Comparison of ENCODE assay signal across 20 cellular contexts in the genomic region with DNA sequence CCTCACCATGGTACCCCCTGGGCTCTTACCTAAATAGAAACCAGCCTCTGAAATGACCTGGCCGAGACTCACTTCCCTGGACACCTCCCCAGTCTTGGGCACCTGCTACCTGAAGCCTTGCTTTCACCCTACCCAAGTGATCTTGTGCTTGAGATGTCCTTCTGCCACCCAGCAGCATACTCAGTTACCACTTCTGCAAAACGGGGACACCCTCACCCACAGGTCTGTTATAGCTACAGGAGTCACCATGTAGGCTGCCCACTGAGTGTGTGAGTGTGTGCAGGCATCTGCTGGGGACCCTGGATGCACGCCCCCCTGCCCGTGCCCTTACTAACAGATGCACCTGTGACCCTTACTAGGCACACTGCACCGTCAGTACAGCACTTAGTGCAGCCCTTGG.
"Had no signal": no experiment of that assay in that cellular context is flagged by ENCODE, and none has a peak within 500 bp of the region (broad histone marks: within the 10 kb centered on the region; RNA-seq: fewer than 3 reads in every experiment).

No MANE protein-coding gene starts in this region.

- H3K4me1 ChIP-seq: colonic mucosa had no signal

- H3K4me3 Mint-ChIP-seq: activated CD4-positive, alpha-beta memory T cell treated with anti-CD3 and anti-CD28 coated beads for 36 hours; activated CD4-positive, alpha-beta T cell treated with anti-CD3 and anti-CD28 coated beads for 36 hours; activated naive CD4-positive, alpha-beta T cell treated with anti-CD3 and anti-CD28 coated beads for 36 hours; neural progenitor cell; stimulated activated effector memory CD8-positive, alpha-beta T cell treated with anti-CD3 and anti-CD28 coated beads, Interleukin-12 subunit alpha, Interleukin-12 subunit beta, amount 100 ng/mL, for 72 hours; T-helper 2 cell treated with Interferon-gamma antibody and Interleukin-4, amounts not matched to agents 5 μg/mL and 100 μg/mL, for 36 hours had no signal

- H3K36me3 ChIP-seq: colonic mucosa, neural progenitor cell, ovary, thyroid gland had no signal

- H3K36me3 Mint-ChIP-seq: activated CD4-positive, alpha-beta memory T cell treated with anti-CD3 and anti-CD28 coated beads for 36 hours had no signal

- H3K9ac ChIP-seq: neural progenitor cell had no signal

- H2AFZ ChIP-seq: neural progenitor cell had no signal

- H3K27me3 ChIP-seq: body of pancreas, colonic mucosa, left lung, neural progenitor cell, ovary, thyroid gland had no signal

- ATAC-seq: activated CD4-positive, alpha-beta T cell treated with anti-CD3 and anti-CD28 coated beads for 36 hours; body of pancreas; left lung; sciatic nerve; stimulated activated effector memory CD8-positive, alpha-beta T cell treated with anti-CD3 and anti-CD28 coated beads, Interleukin-12 subunit alpha, Interleukin-12 subunit beta, amount 100 ng/mL, for 72 hours had no signal

- FAIRE-seq: endometrium, frontal cortex, TTC549 had no signal

- H3K27me3 Mint-ChIP-seq: activated CD4-positive, alpha-beta memory T cell treated with anti-CD3 and anti-CD28 coated beads for 36 hours; activated CD4-positive, alpha-beta T cell treated with anti-CD3 and anti-CD28 coated beads for 36 hours had no signal

- H3K4me3 ChIP-seq: body of pancreas, colonic mucosa, left lung, neural progenitor cell, ovary, smooth muscle cell, thyroid gland had no signal

- H3K27ac ChIP-seq: body of pancreas, colonic mucosa, left lung, neural progenitor cell, ovary, thyroid gland had no signal

- H3K9me3 Mint-ChIP-seq: activated CD4-positive, alpha-beta memory T cell treated with anti-CD3 and anti-CD28 coated beads for 36 hours; activated naive CD4-positive, alpha-beta T cell treated with anti-CD3 and anti-CD28 coated beads for 36 hours; neural progenitor cell; stimulated activated effector memory CD8-positive, alpha-beta T cell treated with anti-CD3 and anti-CD28 coated beads, Interleukin-12 subunit alpha, Interleukin-12 subunit beta, amount 100 ng/mL, for 72 hours; T-helper 2 cell treated with Interferon-gamma antibody and Interleukin-4, amounts not matched to agents 5 μg/mL and 100 μg/mL, for 36 hours had no signal

- DNase-seq: activated CD4-positive, alpha-beta memory T cell treated with anti-CD3 and anti-CD28 coated beads for 36 hours; activated CD4-positive, alpha-beta T cell treated with anti-CD3 and anti-CD28 coated beads for 36 hours; activated naive CD4-positive, alpha-beta T cell treated with anti-CD3 and anti-CD28 coated beads for 36 hours; activated T-cell treated with anti-CD3 and anti-CD28 coated beads for 4 hours; body of pancreas; caudate nucleus; colonic mucosa; head of caudate nucleus; left lung; ovary; stimulated activated CD4-positive, alpha-beta T cell treated with anti-CD3 and anti-CD28 coated beads, Interleukin-4, amount 100 ng/mL, for 1 hour; thyroid gland had no signal

- H3K9me3 ChIP-seq: body of pancreas, colonic mucosa, left lung, ovary, thyroid gland had no signal

- H3K27ac Mint-ChIP-seq: activated CD4-positive, alpha-beta memory T cell treated with anti-CD3 and anti-CD28 coated beads for 36 hours; activated CD4-positive, alpha-beta T cell treated with anti-CD3 and anti-CD28 coated beads for 36 hours; activated naive CD4-positive, alpha-beta T cell treated with anti-CD3 and anti-CD28 coated beads for 36 hours; neural progenitor cell; T-helper 2 cell treated with Interferon-gamma antibody and Interleukin-4, amounts not matched to agents 5 μg/mL and 100 μg/mL, for 36 hours had no signal

- H3K4me2 ChIP-seq: neural progenitor cell, smooth muscle cell had no signal
